Comparison of ENCODE assay signal across 8 cellular contexts in genomic region chr1:48697066-48697707, GRCh38.
DNase-seq lines count a peak whose midpoint lies in the region; ATAC-seq lines count a peak whose summit lies in the region.

No MANE protein-coding gene starts in this region.

- ATAC-seq in HG02798 (IDR thresholded peaks at IDR 0.05; ENCODE audit: poor library complexity, unreplicated experiment): peak; percentile 69
- peak; percentile 44 for ATAC-seq in stimulated activated naive CD8-positive, alpha-beta T cell treated with anti-CD3 and anti-CD28 coated beads, Interleukin-15, amount 100 ng/mL, for 72 hours

- no peaks in the 10 kb centered on the region for H3K9me3 Mint-ChIP-seq in stimulated activated naive CD8-positive, alpha-beta T cell treated with anti-CD3 and anti-CD28 coated beads, Interleukin-15, amount 100 ng/mL, for 72 hours

- H3K27ac Mint-ChIP-seq in stimulated activated naive CD8-positive, alpha-beta T cell treated with anti-CD3 and anti-CD28 coated beads, Interleukin-15, amount 100 ng/mL, for 72 hours: no peak overlapping the region

- H3K4me1 Mint-ChIP-seq in stimulated activated naive CD8-positive, alpha-beta T cell treated with anti-CD3 and anti-CD28 coated beads, Interleukin-15, amount 100 ng/mL, for 72 hours: no peaks in the 10 kb centered on the region

- no peak overlapping the region for H3K4me3 Mint-ChIP-seq in stimulated activated naive CD8-positive, alpha-beta T cell treated with anti-CD3 and anti-CD28 coated beads, Interleukin-15, amount 100 ng/mL, for 72 hours

- peaks cover 32% of the 10 kb centered on the region for H3K27me3 Mint-ChIP-seq in stimulated activated naive CD8-positive, alpha-beta T cell treated with anti-CD3 and anti-CD28 coated beads, Interleukin-15, amount 100 ng/mL, for 72 hours

- peak; percentile 40 for DNase-seq in NK-92 treated with Interleukin-12 subunit alpha and Interleukin-12 subunit beta, amount 100 ng/mL, for 24 hours (lab: John Stamatoyannopoulos, UW)
- no peak for DNase-seq in NK-92 (lab: John Stamatoyannopoulos, UW; ENCODE audit: unreplicated experiment)
- peak; percentile 57 for DNase-seq in NCI-H2107 (lab: John Stamatoyannopoulos, UW)
- peak; percentile 80 for DNase-seq in activated CD4-positive, alpha-beta T cell treated with anti-CD3 and anti-CD28 coated beads for 48 hours
- peak; percentile 79 for DNase-seq in ecto neural progenitor cell (ENCODE audit: low spot score)
- DNase-seq in midbrain (lab: John Stamatoyannopoulos, UW): peak; percentile 69
- DNase-seq in stimulated activated naive CD8-positive, alpha-beta T cell treated with anti-CD3 and anti-CD28 coated beads, Interleukin-15, amount 100 ng/mL, for 72 hours: peak; percentile 55 to 60
